ENCODE assay signal across 8 cellular contexts in the genomic region with DNA sequence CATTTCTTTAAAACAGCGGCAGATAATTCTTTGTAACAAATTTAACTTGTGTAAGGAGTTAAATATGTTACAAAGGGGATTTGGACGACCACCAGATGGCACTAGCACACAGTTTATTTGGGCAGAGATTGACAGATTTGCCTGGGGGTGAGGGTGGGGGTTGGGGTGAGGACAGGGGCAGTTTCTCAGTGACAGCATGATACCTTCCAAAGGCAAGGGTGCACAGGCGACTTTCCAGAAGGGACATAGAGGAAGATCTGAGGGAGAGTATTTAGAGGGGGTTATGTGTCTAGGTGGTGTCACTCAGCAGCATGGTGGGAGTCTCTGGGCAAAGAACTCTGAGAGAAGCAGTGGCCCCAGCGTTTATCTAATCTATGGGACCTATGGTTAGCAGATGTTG. TPM values are rescaled to one million over a fixed set of nuclear protein-coding genes. Genes with fewer than 3 reads are reported as not detected.
A peak's percentile ranks its signal among the peaks of the same experiment; 100 is the strongest.
DNase-seq lines count a peak whose midpoint lies in the region; ATAC-seq and TF ChIP-seq lines count a peak whose summit lies in the region.

No MANE protein-coding gene starts in this region.

- H3K27ac ChIP-seq in CD8-positive, alpha-beta memory T cell (ENCODE audit: low read depth, low read length): no peak overlapping the region
- H3K27ac ChIP-seq in tibial nerve: no peak overlapping the region

- no peak for TF ChIP-seq EP300 in tibial nerve (IDR thresholded peaks at IDR 0.05)

- POLR2A ChIA-PET in CD8-positive, alpha-beta memory T cell (lab: Charles Lee): interaction anchor here (1.4 kb wide), 1 partner anchor 9 kb away, joined by 3 read pairs; no protein-coding TSS in a partner anchor

- TF ChIP-seq CTCF in NB4 (IDR thresholded peaks at IDR 0.05; ENCODE audit: low read depth, low read length) (peak; percentile 36), endothelial cell (IDR thresholded peaks at IDR 0.05; ENCODE audit: unreplicated experiment) (peak; percentile 62), natural killer cell (IDR thresholded peaks at IDR 0.05) (peak; percentile 70), tibial nerve (IDR thresholded peaks at IDR 0.05) (peak in 4 of 5 experiments; percentile 41 to 62 (median 54))

- ATAC-seq in GM19395 (IDR thresholded peaks at IDR 0.05; ENCODE audit: unreplicated experiment): peak; percentile 45
- peak; percentile 55 to 65 (median 62) for ATAC-seq in natural killer cell

- H3K27ac Mint-ChIP-seq in CD8-positive, alpha-beta memory T cell: no peak overlapping the region
- H3K27ac Mint-ChIP-seq in endothelial cell (ENCODE audit: unreplicated experiment) (no peak overlapping the region), natural killer cell (no peak overlapping the region)

- H3K9me3 Mint-ChIP-seq in CD8-positive, alpha-beta memory T cell: no peaks in the 10 kb centered on the region
- H3K9me3 Mint-ChIP-seq in endothelial cell (ENCODE audit: unreplicated experiment) (no peaks in the 10 kb centered on the region), natural killer cell (no peaks in the 10 kb centered on the region)

- DNase-seq in CD8-positive, alpha-beta memory T cell: peak; percentile 26 to 63 (median 38)
- DNase-seq in NB4 (ENCODE audit: low read depth) (peak; percentile 67), endothelial cell (ENCODE audit: low spot score) (peak; percentile 54), natural killer cell (no peak), tibial nerve (ENCODE audit: low spot score in 2 of 2) (peak in 1 of 2 donors; percentile 62), GF-D8 (lab: John Stamatoyannopoulos, UW) (no peak)
- DNase-seq in activated CD4-positive, alpha-beta T cell treated with anti-CD3 and anti-CD28 coated beads, Interleukin-2, amount 50 U/mL, for 1 hour: peak; percentile 46

- H3K4me3 Mint-ChIP-seq in CD8-positive, alpha-beta memory T cell: no peak overlapping the region
- H3K4me3 Mint-ChIP-seq in endothelial cell (ENCODE audit: unreplicated experiment) (no peak overlapping the region), natural killer cell (no peak overlapping the region)

- H3K27me3 Mint-ChIP-seq in CD8-positive, alpha-beta memory T cell: peaks cover 9 to 26% of the 10 kb centered on the region in 2 donors
- H3K27me3 Mint-ChIP-seq in endothelial cell (ENCODE audit: unreplicated experiment): peaks cover 2% of the 10 kb centered on the region
- peaks cover 0 to 3% of the 10 kb centered on the region in 2 donors for H3K27me3 Mint-ChIP-seq in natural killer cell (ENCODE audit: low read depth in 2 of 2)

- no peaks in the 10 kb centered on the region for H3K36me3 ChIP-seq in CD8-positive, alpha-beta memory T cell (ENCODE audit: insufficient read depth, low read length)
- no peaks in the 10 kb centered on the region for H3K36me3 ChIP-seq in tibial nerve

- WGBS in tibial nerve, 2 donors: 27% methylated on average over 4 of the region's 4 CpGs

- H3K4me1 ChIP-seq in CD8-positive, alpha-beta memory T cell (ENCODE audit: insufficient read depth, low read length): no peaks in the 10 kb centered on the region
- H3K4me1 ChIP-seq in tibial nerve: no peaks in the 10 kb centered on the region

- TF ChIP-seq POLR2A in NB4 (IDR thresholded peaks at IDR 0.05; ENCODE audit: extremely low read depth, insufficient read length): no peak
- no peak for TF ChIP-seq POLR2A in tibial nerve (IDR thresholded peaks at IDR 0.05)

- H3K36me3 Mint-ChIP-seq in CD8-positive, alpha-beta memory T cell: no peaks in the 10 kb centered on the region
- H3K36me3 Mint-ChIP-seq in endothelial cell (ENCODE audit: low read depth, unreplicated experiment) (no peaks in the 10 kb centered on the region), natural killer cell (no peaks in the 10 kb centered on the region)

- no peaks in the 10 kb centered on the region for H3K4me1 Mint-ChIP-seq in CD8-positive, alpha-beta memory T cell
- H3K4me1 Mint-ChIP-seq in endothelial cell (ENCODE audit: unreplicated experiment): no peaks in the 10 kb centered on the region
- no peaks in the 10 kb centered on the region for H3K4me1 Mint-ChIP-seq in natural killer cell

- CTCF ChIA-PET in CD8-positive, alpha-beta memory T cell (lab: Charles Lee): interaction anchor here (1.0 to 4.2 kb wide), 8 partner anchors 11 to 70 kb away, joined by 3 to 65 read pairs (median 4); no protein-coding TSS in a partner anchor

- H3K27me3 ChIP-seq in CD8-positive, alpha-beta memory T cell (ENCODE audit: insufficient read depth, low read length, poor library complexity, severe bottlenecking): no peaks in the 10 kb centered on the region
- no peaks in the 10 kb centered on the region for H3K27me3 ChIP-seq in tibial nerve

- no peaks in the 10 kb centered on the region for H3K9me3 ChIP-seq in CD8-positive, alpha-beta memory T cell (ENCODE audit: low read length)
- H3K9me3 ChIP-seq in tibial nerve: no peaks in the 10 kb centered on the region

- intact Hi-C loops in natural killer cell (cut with micrococcal nuclease): loop anchor here (1.0 to 10.0 kb wide), 5 partner anchors 59 to 1252 kb away; no protein-coding TSS in a partner anchor

- no peak overlapping the region for H3K4me3 ChIP-seq in CD8-positive, alpha-beta memory T cell (ENCODE audit: low read length)
- H3K4me3 ChIP-seq in NB4 (ENCODE audit: low read depth, low read length) (no peak overlapping the region), tibial nerve (no peak overlapping the region)

RNA-seq across cellular contexts. Expression of gene TMA16, which starts 9.6 kb away (rescaled TPM):
- total RNA-seq in CD8-positive, alpha-beta memory T cell: 10 to 100 TPM; 52.9 to 55.9 TPM
- 17.2 TPM for polyA plus RNA-seq in CD8-positive, alpha-beta memory T cell
- total RNA-seq in endothelial cell (ENCODE audit: unreplicated experiment) (19.0 TPM), natural killer cell (10 to 100 TPM in 1 of 3 donors, 1 to 10 TPM in 2; 8.1 to 10.7 (median 9.1) TPM), tibial nerve (10 to 100 TPM; 14.5 to 39.9 (median 27.2) TPM)

RNA-seq across cellular contexts. Expression of gene TKTL2, which starts 11.4 kb away (rescaled TPM):
- not detected for total RNA-seq in CD8-positive, alpha-beta memory T cell
- not detected for polyA plus RNA-seq in CD8-positive, alpha-beta memory T cell
- total RNA-seq in endothelial cell (ENCODE audit: unreplicated experiment) (not detected), natural killer cell (not detected), tibial nerve (not detected)

Comparison
In these comparisons a context has a peak if more than half of its experiments do, and no peak if none do; other contexts are left out.
1. DNase-seq: peak in CD8-positive, alpha-beta memory T cell (5 of 5), NB4 (single experiment), activated CD4-positive, alpha-beta T cell treated with anti-CD3 and anti-CD28 coated beads, Interleukin-2, amount 50 U/mL, for 1 hour (single experiment) and endothelial cell (single experiment); none in natural killer cell (single experiment) and GF-D8 (single experiment).
2. Peak in every context shown above with its lines, with median percentiles within 50 percentile points of each other: CTCF ChIP-seq.